Comparison of ENCODE assay signal across 7 cellular contexts in the genomic region with DNA sequence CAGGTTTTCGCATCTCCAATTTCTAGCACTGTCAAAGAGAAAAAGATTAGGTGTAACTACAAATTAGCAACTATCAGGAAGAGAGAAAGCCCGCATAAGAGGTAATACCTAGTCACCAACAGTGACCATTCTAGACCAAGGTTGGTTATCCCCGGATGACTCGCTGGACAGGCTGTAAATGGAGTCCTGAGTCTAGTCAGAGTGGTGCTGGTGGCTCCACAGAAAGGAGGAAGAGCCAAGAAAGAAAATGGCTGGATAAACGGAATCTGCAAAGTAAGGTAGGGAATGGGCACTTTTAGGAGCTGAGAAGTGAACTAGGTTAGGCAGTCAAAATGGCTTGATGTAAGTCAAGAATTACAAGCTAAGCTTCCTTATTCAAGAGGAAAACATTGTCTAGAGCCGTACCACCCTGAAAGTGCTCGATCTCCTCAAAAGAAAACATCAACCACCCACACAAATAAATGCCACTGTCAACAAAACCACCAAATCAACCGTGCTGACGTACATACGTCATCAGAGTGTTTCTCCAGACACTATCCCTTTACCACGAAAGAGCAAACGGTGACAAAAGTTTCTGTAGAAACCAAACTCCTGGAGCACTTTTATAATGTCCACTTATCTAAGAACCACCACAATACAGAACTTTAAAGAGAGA. TPM values are rescaled to one million over a fixed set of nuclear protein-coding genes. Genes with fewer than 3 reads are reported as not detected.
A peak's percentile ranks its signal among the peaks of the same experiment; 100 is the strongest.
DNase-seq lines count a peak whose midpoint lies in the region; ATAC-seq and TF ChIP-seq lines count a peak whose summit lies in the region.

No MANE protein-coding gene starts in this region.

- WGBS in esophagus, 2 donors, result 39 to 40% methylated on average over 12 of the region's 12 CpGs

- H3K9me3 ChIP-seq in esophagus (ENCODE audit: control insufficient read depth in 2 of 2, insufficient read depth in 1 of 2, low read depth in 1 of 2, low read length in 1 of 2), result no peaks in the 10 kb centered on the region

- no peak for TF ChIP-seq CTCF in HFFc6 (IDR thresholded peaks at IDR 0.05)
- TF ChIP-seq CTCF in retinal pigment epithelial cell (conservative IDR thresholded peaks at IDR 0.05; ENCODE audit: low read depth, low read length), result no peak

- H3K36me3 Mint-ChIP-seq in HFFc6 (ENCODE audit: low read depth), result peaks cover 27% of the 10 kb centered on the region
- peaks cover 9% of the 10 kb centered on the region for H3K36me3 Mint-ChIP-seq in T-helper 1 cell treated with Interleukin-12 subunit alpha and Interleukin-12 subunit beta and Interleukin-4 antibody, amounts not matched to agents 30 μg/mL and 1 μg/mL, for 36 hours (ENCODE audit: low read depth)

- H3K4me1 Mint-ChIP-seq in HFFc6 (ENCODE audit: low read depth), result peaks cover 56% of the 10 kb centered on the region
- peaks cover 41% of the 10 kb centered on the region for H3K4me1 Mint-ChIP-seq in T-helper 1 cell treated with Interleukin-12 subunit alpha and Interleukin-12 subunit beta and Interleukin-4 antibody, amounts not matched to agents 30 μg/mL and 1 μg/mL, for 36 hours (ENCODE audit: low read depth)

- peak overlapping the region; percentile 10 to 68 for H3K27ac ChIP-seq in esophagus (ENCODE audit: low read depth in 2 of 2, low read length in 1 of 2)

- H3K27me3 Mint-ChIP-seq in HFFc6 (ENCODE audit: insufficient read depth), result peaks cover 3% of the 10 kb centered on the region
- peaks cover 1% of the 10 kb centered on the region for H3K27me3 Mint-ChIP-seq in T-helper 1 cell treated with Interleukin-12 subunit alpha and Interleukin-12 subunit beta and Interleukin-4 antibody, amounts not matched to agents 30 μg/mL and 1 μg/mL, for 36 hours (ENCODE audit: low read depth)

- H3K4me3 Mint-ChIP-seq in HFFc6, result peak overlapping the region; percentile 95
- H3K4me3 Mint-ChIP-seq in T-helper 1 cell treated with Interleukin-12 subunit alpha and Interleukin-12 subunit beta and Interleukin-4 antibody, amounts not matched to agents 30 μg/mL and 1 μg/mL, for 36 hours, result peak overlapping the region; percentile 92

- no peak for ATAC-seq in HG03097 (IDR thresholded peaks at IDR 0.05; ENCODE audit: low FRiP score, unreplicated experiment)

- no peaks in the 10 kb centered on the region for H3K9me3 Mint-ChIP-seq in HFFc6
- no peaks in the 10 kb centered on the region for H3K9me3 Mint-ChIP-seq in T-helper 1 cell treated with Interleukin-12 subunit alpha and Interleukin-12 subunit beta and Interleukin-4 antibody, amounts not matched to agents 30 μg/mL and 1 μg/mL, for 36 hours

- peak; percentile 27 for DNase-seq in HFFc6
- no peak for DNase-seq in retinal pigment epithelial cell (ENCODE audit: low read depth)
- DNase-seq in NCI-H2107 (lab: John Stamatoyannopoulos, UW), result no peak
- no peak for DNase-seq in NCI-H1417 treated with DMSO at 0.1 percent for 48 hours (lab: John Stamatoyannopoulos, UW)

- peak overlapping the region; percentile 92 for H3K27ac Mint-ChIP-seq in HFFc6
- peak overlapping the region; percentile 97 for H3K27ac Mint-ChIP-seq in T-helper 1 cell treated with Interleukin-12 subunit alpha and Interleukin-12 subunit beta and Interleukin-4 antibody, amounts not matched to agents 30 μg/mL and 1 μg/mL, for 36 hours

- H3K4me1 ChIP-seq in esophagus (ENCODE audit: control insufficient read depth in 2 of 2, insufficient read depth in 2 of 2, low read length in 1 of 2), result peaks cover 0 to 2% of the 10 kb centered on the region in 2 donors

- no peaks in the 10 kb centered on the region for H3K36me3 ChIP-seq in esophagus (ENCODE audit: control insufficient read depth in 2 of 2, insufficient read depth in 2 of 2, low read length in 1 of 2)

- no peaks in the 10 kb centered on the region for H3K27me3 ChIP-seq in esophagus (ENCODE audit: control insufficient read depth in 1 of 2, insufficient read depth in 2 of 2, low read length in 2 of 2)

- H3K4me3 ChIP-seq in esophagus (ENCODE audit: low read depth in 1 of 2, low read length in 2 of 2) (peak overlapping the region; percentile 9 to 74), retinal pigment epithelial cell (ENCODE audit: low read length) (peak overlapping the region; percentile 83)

RNA-seq across cellular contexts. Expression of a gene that starts 2.2 kb away (rescaled TPM):
- total RNA-seq in HFFc6 (2021; fragmentation: NEBNext Ultra II Directional; extraction: Animal tissue kit (Norgen Biotek cat#: 25700)), result 100 to 1,000 TPM; 187 to 221 (median 211) TPM
- 10 to 100 TPM; 20.6 to 58.9 TPM for polyA plus RNA-seq in esophagus

RNA-seq across cellular contexts. Expression of a gene that starts 28.3 kb away (rescaled TPM):
- 1 to 10 TPM; 4.4 to 6.8 (median 4.9) TPM for total RNA-seq in HFFc6 (2021; fragmentation: NEBNext Ultra II Directional; extraction: Animal tissue kit (Norgen Biotek cat#: 25700))
- 1 to 10 TPM; 3.0 to 9.1 TPM for polyA plus RNA-seq in esophagus

RNA-seq across cellular contexts. Expression of a gene that starts 51.5 kb away (rescaled TPM):
- under 1 TPM in 1 of 6 experiments, not detected in 5; 0.28 TPM for total RNA-seq in HFFc6 (2021; fragmentation: NEBNext Ultra II Directional; extraction: Animal tissue kit (Norgen Biotek cat#: 25700))
- under 1 TPM; 0.08 to 0.12 TPM for polyA plus RNA-seq in esophagus
